In genomic region chr10:29663718-29664117, GRCh38 we compare ENCODE assay signal across 21 cellular contexts.
"Had no signal": no experiment of that assay in that cellular context is flagged by ENCODE, and none has a peak within 500 bp of the region (broad histone marks: within the 10 kb centered on the region; RNA-seq: fewer than 3 reads in every experiment).

No MANE protein-coding gene starts in this region.

- DNase-seq: central memory CD4-positive, alpha-beta T cell; effector CD4-positive, alpha-beta T cell; kidney glomerular epithelial cell; lower lobe of right lung; occipital lobe; pancreas; small intestine; stimulated activated CD4-positive, alpha-beta T cell treated with anti-CD3 and anti-CD28 coated beads, Interleukin-12 subunit alpha, Interleukin-12 subunit beta, amount 100 ng/mL, for 4 hours; stimulated activated naive CD4-positive, alpha-beta T cell; stomach; substantia nigra; trophoblast cell had no signal

- H3K36me3 Mint-ChIP-seq: memory B cell; natural killer cell treated with Interleukin-12 subunit alpha and Interleukin-12 subunit beta and Interleukin-15 and Interleukin-18, amount 100 ng/mL, for 72 hours had no signal

- H3K27ac Mint-ChIP-seq: memory B cell; mesothelial cell of epicardium; natural killer cell treated with Interleukin-12 subunit alpha and Interleukin-12 subunit beta and Interleukin-15 and Interleukin-18, amount 100 ng/mL, for 72 hours; progenitor cell of endocrine pancreas had no signal

- ATAC-seq: left lobe of liver; lower lobe of right lung; natural killer cell treated with Interleukin-12 subunit alpha and Interleukin-12 subunit beta and Interleukin-15 and Interleukin-18, amount 100 ng/mL, for 72 hours; pancreas; sciatic nerve had no signal

- H3K4me1 ChIP-seq: pancreas had no signal

- H3K36me3 ChIP-seq: lower lobe of right lung, pancreas had no signal

- H3K4me3 Mint-ChIP-seq: memory B cell; mesothelial cell of epicardium; natural killer cell treated with Interleukin-12 subunit alpha and Interleukin-12 subunit beta and Interleukin-15 and Interleukin-18, amount 100 ng/mL, for 72 hours had no signal

- H3K9me3 Mint-ChIP-seq: memory B cell; mesothelial cell of epicardium; natural killer cell treated with Interleukin-12 subunit alpha and Interleukin-12 subunit beta and Interleukin-15 and Interleukin-18, amount 100 ng/mL, for 72 hours had no signal

- H3K27me3 ChIP-seq: hepatocyte, pancreas, stomach had no signal

- H3K4me3 ChIP-seq: coronary artery, hepatocyte, lower lobe of right lung, pancreas, stomach, thoracic aorta had no signal

- H3K9me3 ChIP-seq: lower lobe of right lung, pancreas, stomach, thoracic aorta had no signal

- H3K27ac ChIP-seq: coronary artery, hepatocyte, lower lobe of right lung, pancreas, stomach, thoracic aorta had no signal

- H3K27me3 Mint-ChIP-seq: memory B cell, progenitor cell of endocrine pancreas had no signal
